16 cellular contexts compared by ENCODE assay signal in the genomic region with DNA sequence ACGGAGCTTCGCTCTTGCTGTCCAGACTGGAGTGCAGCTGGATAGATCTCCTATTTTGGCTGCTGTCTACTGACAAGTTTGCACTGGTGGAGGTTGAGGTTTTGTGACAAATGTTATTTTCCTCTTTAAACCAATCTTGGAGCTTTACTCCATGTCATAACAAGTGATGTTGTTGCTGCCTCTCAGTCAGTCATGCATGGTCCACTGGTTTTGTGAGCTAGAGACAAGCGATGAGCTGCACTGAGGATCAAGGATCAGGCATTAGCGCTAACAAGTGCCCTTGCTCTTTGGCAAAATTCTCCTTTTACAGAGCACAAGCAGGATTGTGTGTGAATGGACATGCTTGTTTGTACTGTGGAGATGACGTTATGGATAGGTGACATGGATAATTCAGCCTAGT. TPM values are rescaled to one million over a fixed set of nuclear protein-coding genes. Genes with fewer than 3 reads are reported as not detected.
A peak's percentile ranks its signal among the peaks of the same experiment; 100 is the strongest.
DNase-seq lines count a peak whose midpoint lies in the region; ATAC-seq and TF ChIP-seq lines count a peak whose summit lies in the region.
"Had no signal": no experiment of that assay in that cellular context is flagged by ENCODE, and none has a peak within 500 bp of the region (broad histone marks: within the 10 kb centered on the region; RNA-seq: fewer than 3 reads in every experiment).

No MANE protein-coding gene starts in this region.

- peak overlapping the region; percentile 94 for H3K4me2 ChIP-seq in BLaER1

- H3K9ac ChIP-seq in BLaER1: peak overlapping the region; percentile 78; the same call in 1 of the 2 replicates

- H4K20me1 ChIP-seq in BLaER1: peaks cover 6% of the 10 kb centered on the region

- peaks cover 63% of the 10 kb centered on the region for H3K4me1 ChIP-seq in BLaER1
- no peaks in the 10 kb centered on the region for H3K4me1 ChIP-seq in body of pancreas
- H3K4me1 ChIP-seq: gastrocnemius medialis had no signal

- ATAC-seq in GM18505 (IDR thresholded peaks at IDR 0.05; ENCODE audit: unreplicated experiment) (peak; percentile 32), HG03442 (IDR thresholded peaks at IDR 0.05; ENCODE audit: unreplicated experiment) (peak; percentile 27), Right ventricle myocardium inferior (no peak), body of pancreas (no peak), HG02763 (IDR thresholded peaks at IDR 0.05; ENCODE audit: unreplicated experiment) (no peak)
- peak; percentile 22 for ATAC-seq in effector memory CD8-positive, alpha-beta T cell (replicated peaks)
- ATAC-seq: gastrocnemius medialis had no signal

- H3K36me3 Mint-ChIP-seq in effector memory CD8-positive, alpha-beta T cell (ENCODE audit: insufficient read depth): no peaks in the 10 kb centered on the region

- TF ChIP-seq POLR2A in GM18505 (IDR thresholded peaks at IDR 0.05; ENCODE audit: borderline replicate concordance, extremely low read depth, insufficient read depth, insufficient read length): no peak
- no peak for TF ChIP-seq POLR2A in body of pancreas (IDR thresholded peaks at IDR 0.05)

- H3K9me3 ChIP-seq in BLaER1 (peaks cover 12% of the 10 kb centered on the region), body of pancreas (no peaks in the 10 kb centered on the region)
- H3K9me3 ChIP-seq: gastrocnemius medialis had no signal

- H3K27ac Mint-ChIP-seq in effector memory CD8-positive, alpha-beta T cell: no peak overlapping the region
- H3K27ac Mint-ChIP-seq: endodermal cell had no signal

- H3K27ac ChIP-seq in BLaER1: peak overlapping the region; percentile 89
- H3K27ac ChIP-seq in body of pancreas: no peak overlapping the region
- H3K27ac ChIP-seq: gastrocnemius medialis had no signal

- TF ChIP-seq CTCF in body of pancreas (IDR thresholded peaks at IDR 0.05): no peak

- 79 to 81% methylated on average over 5 of the region's 5 CpGs for WGBS in body of pancreas, 2 donors

- H3K27me3 Mint-ChIP-seq in effector memory CD8-positive, alpha-beta T cell: peaks cover 29 to 40% of the 10 kb centered on the region in 2 donors
- H3K27me3 Mint-ChIP-seq: stimulated activated naive CD8-positive, alpha-beta T cell treated with anti-CD3 and anti-CD28 coated beads, Interleukin-15, Interleukin-2, amounts not matched to agents 100 ng/mL and 50 ng/mL, for 24 hours had no signal

- intact Hi-C loops in Right ventricle myocardium inferior (cut with DNase I) (no loop called here), body of pancreas (cut with DNase I) (no loop called here)

- H3K4me1 Mint-ChIP-seq in effector memory CD8-positive, alpha-beta T cell (ENCODE audit: low read depth in 2 of 2): no peaks in the 10 kb centered on the region
- H3K4me1 Mint-ChIP-seq: endodermal cell had no signal

- peaks cover 0 to 1% of the 10 kb centered on the region in 2 donors for H3K9me3 Mint-ChIP-seq in effector memory CD8-positive, alpha-beta T cell
- H3K9me3 Mint-ChIP-seq: stimulated activated naive CD8-positive, alpha-beta T cell treated with anti-CD3 and anti-CD28 coated beads, Interleukin-15, Interleukin-2, amounts not matched to agents 100 ng/mL and 50 ng/mL, for 24 hours had no signal

- H3K4me3 ChIP-seq in BLaER1 (peak overlapping the region; percentile 62), body of pancreas (no peak overlapping the region)
- H3K4me3 ChIP-seq: gastrocnemius medialis had no signal

- no peaks in the 10 kb centered on the region for H3K36me3 ChIP-seq in BLaER1
- H3K36me3 ChIP-seq in body of pancreas (replicated peaks in 1 of 2; ENCODE audit: insufficient read depth in 1 of 2, low read depth in 2 of 2): no peaks in the 10 kb centered on the region
- H3K36me3 ChIP-seq: gastrocnemius medialis had no signal

- DNase-seq in effector memory CD8-positive, alpha-beta T cell: no peak
- no peak for DNase-seq in hepatic stellate cell (ENCODE audit: low spot score)
- no peak for DNase-seq in Right ventricle myocardium inferior (ENCODE audit: missing footprints)
- DNase-seq in body of pancreas: no peak
- DNase-seq: activated T-cell treated with anti-CD3 and anti-CD28 coated beads for 4 hours; central memory CD4-positive, alpha-beta T cell; COR-L47; endodermal cell; gastrocnemius medialis; occipital lobe; T-helper 2 cell had no signal

- H3K27me3 ChIP-seq in BLaER1 (no peaks in the 10 kb centered on the region), body of pancreas (no peaks in the 10 kb centered on the region)
- H3K27me3 ChIP-seq: gastrocnemius medialis had no signal

- no peak overlapping the region for H3K4me3 Mint-ChIP-seq in effector memory CD8-positive, alpha-beta T cell
- H3K4me3 Mint-ChIP-seq: endodermal cell; stimulated activated naive CD8-positive, alpha-beta T cell treated with anti-CD3 and anti-CD28 coated beads, Interleukin-15, Interleukin-2, amounts not matched to agents 100 ng/mL and 50 ng/mL, for 24 hours had no signal

RNA-seq across cellular contexts. Expression of gene WDFY4, which starts 0.8 kb away (rescaled TPM):
- total RNA-seq in Right ventricle myocardium inferior (2.5 TPM), body of pancreas (1 to 10 TPM in 1 of 2 donors, under 1 TPM in 1; 0.66 to 2.3 TPM)
- total RNA-seq: endodermal cell had no signal

Comparison
In these comparisons a context has a peak if more than half of its experiments do, and no peak if none do; other contexts are left out.
1. ATAC-seq: peak in GM18505 (single experiment), HG03442 (single experiment) and effector memory CD8-positive, alpha-beta T cell (single experiment); none in Right ventricle myocardium inferior (single experiment), body of pancreas (single experiment) and HG02763 (single experiment).